10 cellular contexts compared by ENCODE assay signal in the genomic region with DNA sequence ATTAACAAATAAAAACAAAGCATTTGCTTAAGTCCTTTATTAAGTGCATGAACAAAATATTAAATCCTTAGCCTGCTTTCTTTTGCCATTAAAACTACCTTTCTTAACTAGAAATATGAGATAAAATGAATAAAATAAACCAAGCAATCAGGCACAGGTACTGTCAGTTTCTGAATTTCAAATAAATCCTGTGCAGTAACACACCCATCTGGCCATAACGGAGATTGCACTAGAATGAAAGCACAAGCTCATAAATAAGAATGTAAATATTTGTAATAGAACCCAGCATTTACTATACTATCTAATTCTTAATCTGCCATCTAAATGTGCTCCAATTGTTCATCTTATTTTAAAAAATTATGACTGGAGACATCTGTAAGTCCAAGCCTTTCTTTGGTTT. TPM values are rescaled to one million over a fixed set of nuclear protein-coding genes. Genes with fewer than 3 reads are reported as not detected.
DNase-seq lines count a peak whose midpoint lies in the region; ATAC-seq, FAIRE-seq and TF ChIP-seq lines count a peak whose summit lies in the region.
"Had no signal": no experiment of that assay in that cellular context is flagged by ENCODE, and none has a peak within 500 bp of the region (broad histone marks: within the 10 kb centered on the region; RNA-seq: fewer than 3 reads in every experiment).

No MANE protein-coding gene starts in this region.

- no TSS peak for BruUV-seq in K562 (replicated peaks; lab: Mats Ljungman, UMichigan)

- no peaks in the 10 kb centered on the region for H3K9me1 ChIP-seq in K562 (ENCODE audit: control insufficient read depth, insufficient read depth, low read length)

- H2AFZ ChIP-seq in K562 (ENCODE audit: low read depth, low read length) (no peak overlapping the region), smooth muscle cell (ENCODE audit: low read depth) (no peak overlapping the region)

- DNase-seq in NCI-H1105 treated with DMSO at 0.1 percent for 48 hours (lab: John Stamatoyannopoulos, UW), result peak; percentile 11
- no peak for DNase-seq in NCI-H1105 (lab: John Stamatoyannopoulos, UW)
- DNase-seq in LHCN-M2 (ENCODE audit: low read depth), result peak; percentile 40
- DNase-seq in K562 (ENCODE audit: extremely low read depth in 1 of 4, low spot score in 3 of 4), result peak in 2 of 4 experiments; percentile 32 to 39
- peak; percentile 20 for DNase-seq in myocyte (ENCODE audit: low read depth)
- no peak for DNase-seq in NCI-H128 (lab: John Stamatoyannopoulos, UW; ENCODE audit: unreplicated experiment)
- DNase-seq in smooth muscle cell (lab: John Stamatoyannopoulos, UW; ENCODE audit: unreplicated experiment), result no peak
- DNase-seq: activated naive CD4-positive, alpha-beta T cell treated with anti-CD3 and anti-CD28 coated beads, Interleukin-2, amount 50 U/mL, for 16 hours had no signal

- H3K4me2 ChIP-seq in K562 (ENCODE audit: insufficient read depth, low read length) (no peak overlapping the region), smooth muscle cell (no peak overlapping the region)

- TF ChIP-seq RAD21 in K562 (CRISPR knock-in tag; conservative IDR thresholded peaks at IDR 0.05 in 1 of 2, IDR thresholded peaks at IDR 0.05 in 1 of 2), result peak; percentile 53 to 59

- no peaks in the 10 kb centered on the region for H3K9me3 ChIP-seq in K562 (replicated peaks; ENCODE audit: control insufficient read depth, insufficient read depth, low read depth, low read length)
- H3K9me3 ChIP-seq in smooth muscle cell (replicated peaks; ENCODE audit: low read depth), result no peaks in the 10 kb centered on the region

- TF ChIP-seq POLR2A in K562 (conservative IDR thresholded peaks at IDR 0.05), result no peak

- H3K27me3 ChIP-seq in K562 (ENCODE audit: control insufficient read depth in 2 of 2, insufficient read depth in 2 of 2, low read length in 2 of 2) (no peaks in the 10 kb centered on the region), smooth muscle cell (ENCODE audit: low read depth) (no peaks in the 10 kb centered on the region)
- H3K27me3 ChIP-seq: BLaER1 had no signal

- H3K79me2 ChIP-seq in K562 (ENCODE audit: control insufficient read depth, insufficient read depth, low read length) (no peaks in the 10 kb centered on the region), smooth muscle cell (ENCODE audit: low read depth) (peaks cover 18% of the 10 kb centered on the region)

- in situ Hi-C loops in K562 (cut with MboI), result loop anchor here (5.0 kb wide), 1 partner anchor 307 kb away; a partner anchor contains a TSS

- TF ChIP-seq CTCF in K562 (IDR thresholded peaks at IDR 0.05 in 2 of 3, conservative IDR thresholded peaks at IDR 0.05 in 1 of 3; ENCODE audit: insufficient read depth in 2 of 3, low read depth in 1 of 3, low read length in 3 of 3) (peak; percentile 15 to 57 (median 45); a peak in 3 of 6 replicates), smooth muscle cell (IDR thresholded peaks at IDR 0.05; ENCODE audit: borderline replicate concordance, insufficient read depth, poor library complexity, severe bottlenecking) (no peak)

- H3K9ac ChIP-seq in K562 (ENCODE audit: insufficient read depth in 1 of 2, low read depth in 2 of 2, low read length in 2 of 2) (no peak overlapping the region), smooth muscle cell (ENCODE audit: low read depth) (no peak overlapping the region)

- H4K20me1 ChIP-seq in K562 (replicated peaks; ENCODE audit: control insufficient read depth, insufficient read depth, low read length), result no peaks in the 10 kb centered on the region
- no peaks in the 10 kb centered on the region for H4K20me1 ChIP-seq in smooth muscle cell (ENCODE audit: low read depth)
- H4K20me1 ChIP-seq: BLaER1 had no signal

- 50% methylated on average over 1 of the region's 1 CpG for WGBS in K562 (ENCODE audit: insufficient coverage, low coverage, missing lambda C conversion rate)
- 86% methylated on average over 1 of the region's 1 CpG for WGBS in smooth muscle cell (ENCODE audit: low lambda C conversion rate)

- no peak for ATAC-seq in K562
- ATAC-seq in GM18907 (IDR thresholded peaks at IDR 0.05; ENCODE audit: unreplicated experiment), result no peak

- no peak overlapping the region for H3K27ac ChIP-seq in K562 (ENCODE audit: extremely low read depth, low read depth, low read length)
- no peak overlapping the region for H3K27ac ChIP-seq in smooth muscle cell (ENCODE audit: low read depth)

- H3K4me3 ChIP-seq in K562, result no peak overlapping the region
- no peak overlapping the region for H3K4me3 ChIP-seq in smooth muscle cell
- H3K4me3 ChIP-seq: BLaER1 had no signal

- H3K4me1 ChIP-seq in K562 (replicated peaks in 1 of 2; ENCODE audit: control insufficient read depth in 2 of 2, insufficient read depth in 2 of 2, low read length in 2 of 2) (peaks cover 2 to 5% of the 10 kb centered on the region in 2 experiments; a peak in 2 of 5 replicates), smooth muscle cell (ENCODE audit: low read depth) (no peaks in the 10 kb centered on the region)

- no peak for TF ChIP-seq EP300 in K562 (IDR thresholded peaks at IDR 0.05; ENCODE audit: low read length)

- H3F3A ChIP-seq in smooth muscle cell (ENCODE audit: low read depth), result no peaks in the 10 kb centered on the region

- intact Hi-C loops in K562 (cut with micrococcal nuclease), result loop anchor here (5.0 kb wide), 1 partner anchor 437 kb away; no protein-coding TSS in a partner anchor

- FAIRE-seq in K562 (lab: Jason Lieb, UNC), result no peak

- CTCF ChIA-PET in K562 (lab: Yijun Ruan, JAX; ENCODE audit: low intra/inter-chr PET ratio), result interaction anchor here (1.2 to 2.6 kb wide), 3 partner anchors 22 to 310 kb away, joined by 5 to 13 read pairs (median 6); no protein-coding TSS in a partner anchor

- POLR2A ChIA-PET in K562 (lab: Yijun Ruan, JAX), result interaction anchor here (0.6 to 1.9 kb wide), 5 partner anchors 10 to 743 kb away, joined by 3 to 10 read pairs (median 3); no protein-coding TSS in a partner anchor

- H3K36me3 ChIP-seq in K562 (ENCODE audit: control insufficient read depth, insufficient read depth, low read length) (no peaks in the 10 kb centered on the region), smooth muscle cell (ENCODE audit: low read depth) (no peaks in the 10 kb centered on the region)

RNA-seq across cellular contexts. Expression of a gene that starts 31.9 kb away (rescaled TPM):
- 79.6 and 95.5 TPM in 2 replicates for total RNA-seq in LHCN-M2 (2014; rRNA removed)
- 43.0 TPM for polyA plus RNA-seq in LHCN-M2 (2012)
- total RNA-seq in K562 (2011; cell fraction: chromatin; rRNA removed; ENCODE audit: low replicate concordance), result 68.4 and 99.5 TPM in 2 replicates
- 60.4 and 62.4 TPM in 2 replicates for total RNA-seq in K562 (2011; cell fraction: nucleolus; rRNA removed)
- total RNA-seq in K562 (2011; cell fraction: nucleoplasm; rRNA removed), result 79.3 and 112 TPM in 2 replicates
- total RNA-seq in K562 (2014; rRNA removed), result 78.1 and 103 TPM in 2 replicates
- 57.2 and 63.0 TPM in 2 replicates for total RNA-seq in K562 (2014; rRNA removed; fragmentation: Illumina TruSeq; extraction: Trizol)
- 54.8 and 62.9 TPM in 2 replicates for total RNA-seq in K562 (2015; rRNA removed; fragmentation: Illumina TruSeq; extraction: Trizol)
- 50.4 and 53.9 TPM in 2 replicates for total RNA-seq in K562 (2021)
- polyA plus RNA-seq in K562 (2011; rRNA removed), result 63.9 and 70.6 TPM in 2 replicates
- 34.5 and 34.8 TPM in 2 replicates for polyA plus RNA-seq in K562 (2011; cell fraction: cytosol; rRNA removed)
- polyA plus RNA-seq in K562 (2011; cell fraction: nucleus; rRNA removed), result 57.3 and 58.6 TPM in 2 replicates
- 42.2 and 48.1 TPM in 2 replicates for polyA plus RNA-seq in K562 (2012)
- 43.0 and 52.3 TPM in 2 replicates for polyA plus RNA-seq in K562 (2014; fragmentation: Illumina TruSeq; extraction: Trizol)
- 10 to 100 TPM; 14.1 to 20.4 TPM for polyA plus RNA-seq in K562 (2014; fragmentation: Nextera tagmentation; extraction: Ambion mirVana)
- 46.0 and 46.1 TPM in 2 replicates for polyA plus RNA-seq in K562 (2014; rRNA removed)
- polyA minus RNA-seq in K562 (2011; rRNA and poly(A)+ RNA removed), result 61.3 and 77.9 TPM in 2 replicates
- polyA minus RNA-seq in K562 (2011; cell fraction: cytosol; rRNA and poly(A)+ RNA removed), result 32.4 and 41.6 TPM in 2 replicates
- 74.0 and 107 TPM in 2 replicates for polyA minus RNA-seq in K562 (2011; cell fraction: nucleus; rRNA and poly(A)+ RNA removed)
- 124 and 145 TPM in 2 replicates for total RNA-seq in myocyte
- 60.7 TPM for polyA plus RNA-seq in myocyte (2012)
- 57.5 and 65.0 TPM in 2 replicates for total RNA-seq in smooth muscle cell
- polyA plus RNA-seq in smooth muscle cell, result 45.0 and 48.8 TPM in 2 replicates

RNA-seq across cellular contexts. Expression of a gene that starts 32.1 kb away (rescaled TPM):
- total RNA-seq in LHCN-M2 (2014; rRNA removed) (1.1 and 2.1 TPM in 2 replicates), K562 (2014; rRNA removed) (0.41 and 0.95 TPM in 2 replicates), K562 (2014; rRNA removed; fragmentation: Illumina TruSeq; extraction: Trizol) (0.41 and 0.73 TPM in 2 replicates), K562 (2015; rRNA removed; fragmentation: Illumina TruSeq; extraction: Trizol) (0.45 and 0.58 TPM in 2 replicates), K562 (2021) (0.78 and 0.87 TPM in 2 replicates), myocyte (4.9 and 5.4 TPM in 2 replicates), smooth muscle cell (1.7 and 3.3 TPM in 2 replicates)
- polyA plus RNA-seq in LHCN-M2 (2012), result 1.2 TPM
- 1.5 and 4.6 TPM in 2 replicates for total RNA-seq in K562 (2011; cell fraction: chromatin; rRNA removed; ENCODE audit: low replicate concordance)
- 1.5 and 1.8 TPM in 2 replicates for total RNA-seq in K562 (2011; cell fraction: nucleolus; rRNA removed)
- total RNA-seq in K562 (2011; cell fraction: nucleoplasm; rRNA removed), result 2.9 and 4.0 TPM in 2 replicates
- polyA plus RNA-seq in K562 (2011; rRNA removed) (1.5 and 2.6 TPM in 2 replicates), K562 (2014; fragmentation: Illumina TruSeq; extraction: Trizol) (0.43 and 0.71 TPM in 2 replicates), K562 (2014; fragmentation: Nextera tagmentation; extraction: Ambion mirVana) (under 1 TPM; 0.11 to 0.24 TPM), K562 (2014; rRNA removed) (1.2 and 2.1 TPM in 2 replicates), smooth muscle cell (1.9 and 2.7 TPM in 2 replicates)
- 0.15 and 0.75 TPM in 2 replicates for polyA plus RNA-seq in K562 (2011; cell fraction: cytosol; rRNA removed)
- 2.2 and 4.2 TPM in 2 replicates for polyA plus RNA-seq in K562 (2011; cell fraction: nucleus; rRNA removed)
- polyA plus RNA-seq in K562 (2012), result 0.70 and 0.96 TPM in 2 replicates
- 1.0 and 1.3 TPM in 2 replicates for polyA minus RNA-seq in K562 (2011; rRNA and poly(A)+ RNA removed)
- polyA minus RNA-seq in K562 (2011; cell fraction: cytosol; rRNA and poly(A)+ RNA removed), result 0.91 TPM in 1 of 2 replicates, not detected in the other
- polyA minus RNA-seq in K562 (2011; cell fraction: nucleus; rRNA and poly(A)+ RNA removed), result 1.1 and 2.4 TPM in 2 replicates
- 4.7 TPM for polyA plus RNA-seq in myocyte (2012)

RNA-seq across cellular contexts. Expression of a gene that starts 59.3 kb away (rescaled TPM):
- 51.2 and 51.6 TPM in 2 replicates for total RNA-seq in LHCN-M2 (2014; rRNA removed)
- 26.4 TPM for polyA plus RNA-seq in LHCN-M2 (2012)
- total RNA-seq in K562 (2011; cell fraction: chromatin; rRNA removed; ENCODE audit: low replicate concordance), result 6.4 and 7.4 TPM in 2 replicates
- total RNA-seq in K562 (2011; cell fraction: nucleolus; rRNA removed), result 5.1 and 7.3 TPM in 2 replicates
- total RNA-seq in K562 (2011; cell fraction: nucleoplasm; rRNA removed), result 8.4 and 9.8 TPM in 2 replicates
- total RNA-seq in K562 (2014; rRNA removed), result 9.5 and 15.9 TPM in 2 replicates
- 12.6 and 13.5 TPM in 2 replicates for total RNA-seq in K562 (2014; rRNA removed; fragmentation: Illumina TruSeq; extraction: Trizol)
- total RNA-seq in K562 (2015; rRNA removed; fragmentation: Illumina TruSeq; extraction: Trizol), result 12.0 and 14.7 TPM in 2 replicates
- total RNA-seq in K562 (2021), result 6.1 and 7.0 TPM in 2 replicates
- 16.8 and 19.2 TPM in 2 replicates for polyA plus RNA-seq in K562 (2011; rRNA removed)
- 4.2 and 7.4 TPM in 2 replicates for polyA plus RNA-seq in K562 (2011; cell fraction: cytosol; rRNA removed)
- 5.3 and 9.0 TPM in 2 replicates for polyA plus RNA-seq in K562 (2011; cell fraction: nucleus; rRNA removed)
- 7.0 and 9.1 TPM in 2 replicates for polyA plus RNA-seq in K562 (2012)
- polyA plus RNA-seq in K562 (2014; fragmentation: Illumina TruSeq; extraction: Trizol), result 17.4 and 19.9 TPM in 2 replicates
- 10 to 100 TPM; 19.3 to 23.2 TPM for polyA plus RNA-seq in K562 (2014; fragmentation: Nextera tagmentation; extraction: Ambion mirVana)
- polyA plus RNA-seq in K562 (2014; rRNA removed), result 19.0 and 22.7 TPM in 2 replicates
- 12.5 and 13.7 TPM in 2 replicates for polyA minus RNA-seq in K562 (2011; rRNA and poly(A)+ RNA removed)
- 4.0 and 4.6 TPM in 2 replicates for polyA minus RNA-seq in K562 (2011; cell fraction: cytosol; rRNA and poly(A)+ RNA removed)
- polyA minus RNA-seq in K562 (2011; cell fraction: nucleus; rRNA and poly(A)+ RNA removed), result 5.4 and 7.9 TPM in 2 replicates
- 27.2 and 32.4 TPM in 2 replicates for total RNA-seq in myocyte
- polyA plus RNA-seq in myocyte (2012), result 22.9 TPM
- total RNA-seq in smooth muscle cell, result 125 and 146 TPM in 2 replicates
- polyA plus RNA-seq in smooth muscle cell, result 165 and 213 TPM in 2 replicates

Comparison
In these comparisons a context has a peak if more than half of its experiments do, and no peak if none do; other contexts are left out.
1. DNase-seq: peak in NCI-H1105 treated with DMSO at 0.1 percent for 48 hours (single experiment), LHCN-M2 (single experiment) and myocyte (single experiment); none in NCI-H1105 (single experiment), NCI-H128 (single experiment) and smooth muscle cell (single experiment).